ENCODE assay signal across 8 cellular contexts in genomic region chr12:120265203-120265482, GRCh38. TPM values are rescaled to one million over a fixed set of nuclear protein-coding genes. Genes with fewer than 3 reads are reported as not detected.
DNase-seq lines count a peak whose midpoint lies in the region; ATAC-seq and TF ChIP-seq lines count a peak whose summit lies in the region.

No MANE protein-coding gene starts in this region.

- no peak for ATAC-seq in CD8-positive, alpha-beta T cell
- ATAC-seq in HG03354 (IDR thresholded peaks at IDR 0.05; ENCODE audit: poor library complexity, severe bottlenecking, unreplicated experiment) (peak; percentile 28), HG03045 (IDR thresholded peaks at IDR 0.05; ENCODE audit: unreplicated experiment) (no peak)
- no peak for ATAC-seq in central memory CD8-positive, alpha-beta T cell (replicated peaks; ENCODE audit: extremely low read depth, poor library complexity, severe bottlenecking)
- ATAC-seq in naive thymus-derived CD4-positive, alpha-beta T cell: no peak

- H3K4me1 ChIP-seq in CD8-positive, alpha-beta T cell (ENCODE audit: insufficient read depth, low read length): peaks cover 45% of the 10 kb centered on the region
- H3K4me1 ChIP-seq in naive thymus-derived CD4-positive, alpha-beta T cell (ENCODE audit: control insufficient read depth in 2 of 2, insufficient read depth in 2 of 2, low read length in 2 of 2): peaks cover 34 to 45% of the 10 kb centered on the region in 2 donors

- DNase-seq in CD8-positive, alpha-beta T cell: peak in 1 of 7 experiments; percentile 27
- no peak for DNase-seq in central memory CD8-positive, alpha-beta T cell (ENCODE audit: low spot score in 2 of 2)
- DNase-seq in naive thymus-derived CD4-positive, alpha-beta T cell: no peak
- DNase-seq in GM10248 (ENCODE audit: extremely low spot score): no peak
- DNase-seq in AML-193 (lab: John Stamatoyannopoulos, UW): no peak
- no peak for DNase-seq in KG1 (lab: John Stamatoyannopoulos, UW)

- H3K4me1 Mint-ChIP-seq in CD8-positive, alpha-beta T cell (ENCODE audit: low read depth): peaks cover 50% of the 10 kb centered on the region
- H3K4me1 Mint-ChIP-seq in central memory CD8-positive, alpha-beta T cell: peaks cover 52% of the 10 kb centered on the region
- peaks cover 22 to 51% (median 38%) of the 10 kb centered on the region in 7 donors for H3K4me1 Mint-ChIP-seq in naive thymus-derived CD4-positive, alpha-beta T cell

- CTCF ChIA-PET in CD8-positive, alpha-beta T cell (lab: Charles Lee): interaction anchor here (0.6 to 13.3 kb wide), 14 partner anchors 10 to 218 kb away, joined by 3 to 458 read pairs (median 8); partner anchors contain the start of genes RNU4-1, RNU4-2 and RPLP0
- CTCF ChIA-PET in naive thymus-derived CD4-positive, alpha-beta T cell (lab: Charles Lee): interaction anchor here (0.7 to 11.2 kb wide), 15 partner anchors 8 to 72 kb away, joined by 3 to 286 read pairs (median 9); partner anchors contain the start of genes RNU4-1 and RPLP0
- CTCF ChIA-PET in GM10248 (lab: Yijun Ruan, JAX): interaction anchor here (0.7 to 13.4 kb wide), 18 partner anchors 8 to 171 kb away, joined by 3 to 375 read pairs (median 6); partner anchors contain the start of genes RNU4-1, RPLP0 and SIRT4

- H3K27me3 Mint-ChIP-seq in CD8-positive, alpha-beta T cell (ENCODE audit: low read depth): no peaks in the 10 kb centered on the region
- no peaks in the 10 kb centered on the region for H3K27me3 Mint-ChIP-seq in central memory CD8-positive, alpha-beta T cell
- H3K27me3 Mint-ChIP-seq in naive thymus-derived CD4-positive, alpha-beta T cell: no peaks in the 10 kb centered on the region

- no peaks in the 10 kb centered on the region for H3K27me3 ChIP-seq in CD8-positive, alpha-beta T cell (ENCODE audit: insufficient read depth, low read length)
- no peaks in the 10 kb centered on the region for H3K27me3 ChIP-seq in naive thymus-derived CD4-positive, alpha-beta T cell (ENCODE audit: control insufficient read depth in 2 of 2, insufficient read depth in 2 of 2, low read length in 2 of 2)

- intact Hi-C loops in CD8-positive, alpha-beta T cell (cut with DNase I, micrococcal nuclease): loop anchor here (1.0 to 2.0 kb wide), 6 partner anchors 13 to 64 kb away; partner anchors contain the start of genes RPLP0 (in 2 of the 2), RNU4-1 (in 1 of the 2) and RNU4-2 (in 1 of the 2)
- intact Hi-C loops in naive thymus-derived CD4-positive, alpha-beta T cell (cut with micrococcal nuclease): loop anchor here (1.0 to 2.0 kb wide), 9 partner anchors 13 to 276 kb away; partner anchors contain the start of genes RNU4-2 (in 2 of the 2), RPLP0 (in 2 of the 2), BICDL1 (in 1 of the 2) and SIRT4 (in 1 of the 2)

- peak overlapping the region; percentile 71 for H3K27ac ChIP-seq in CD8-positive, alpha-beta T cell (ENCODE audit: low read depth, low read length)
- peak overlapping the region; percentile 91 for H3K27ac ChIP-seq in naive thymus-derived CD4-positive, alpha-beta T cell (ENCODE audit: low read depth, low read length)

- H3K4me3 ChIP-seq in CD8-positive, alpha-beta T cell (ENCODE audit: low read depth, low read length): peak overlapping the region; percentile 77
- peak overlapping the region; percentile 76 for H3K4me3 ChIP-seq in naive thymus-derived CD4-positive, alpha-beta T cell (ENCODE audit: low read length)

- peaks cover 25% of the 10 kb centered on the region for H3K36me3 Mint-ChIP-seq in CD8-positive, alpha-beta T cell
- peaks cover 15% of the 10 kb centered on the region for H3K36me3 Mint-ChIP-seq in central memory CD8-positive, alpha-beta T cell (ENCODE audit: insufficient read depth)
- H3K36me3 Mint-ChIP-seq in naive thymus-derived CD4-positive, alpha-beta T cell: peaks cover 3 to 33% (median 9%) of the 10 kb centered on the region in 5 donors

- H3K9me3 Mint-ChIP-seq in CD8-positive, alpha-beta T cell: no peaks in the 10 kb centered on the region
- H3K9me3 Mint-ChIP-seq in central memory CD8-positive, alpha-beta T cell: no peaks in the 10 kb centered on the region
- no peaks in the 10 kb centered on the region for H3K9me3 Mint-ChIP-seq in naive thymus-derived CD4-positive, alpha-beta T cell

- H3K36me3 ChIP-seq in CD8-positive, alpha-beta T cell (ENCODE audit: insufficient read depth, low read length): no peaks in the 10 kb centered on the region
- peaks cover 0 to 6% (median 0%) of the 10 kb centered on the region in 3 experiments for H3K36me3 ChIP-seq in naive thymus-derived CD4-positive, alpha-beta T cell (ENCODE audit: control insufficient read depth in 2 of 3, insufficient read depth in 3 of 3, low read length in 3 of 3)

- H3K27ac Mint-ChIP-seq in CD8-positive, alpha-beta T cell: peak overlapping the region; percentile 95
- H3K27ac Mint-ChIP-seq in central memory CD8-positive, alpha-beta T cell (ENCODE audit: low read depth): peak overlapping the region; percentile 95
- H3K27ac Mint-ChIP-seq in naive thymus-derived CD4-positive, alpha-beta T cell: peak overlapping the region; percentile 86 to 97 (median 91)

- H3K4me3 Mint-ChIP-seq in CD8-positive, alpha-beta T cell: peak overlapping the region; percentile 97
- H3K4me3 Mint-ChIP-seq in central memory CD8-positive, alpha-beta T cell: peak overlapping the region; percentile 98
- H3K4me3 Mint-ChIP-seq in naive thymus-derived CD4-positive, alpha-beta T cell: peak overlapping the region; percentile 89 to 100 (median 93)

- POLR2A ChIA-PET in CD8-positive, alpha-beta T cell (lab: Charles Lee): interaction anchor here (0.7 to 7.9 kb wide), 14 partner anchors 8 to 172 kb away, joined by 3 to 150 read pairs (median 10); partner anchors contain the start of genes RNU4-1, RNU4-2, RPLP0 and SIRT4
- POLR2A ChIA-PET in naive thymus-derived CD4-positive, alpha-beta T cell (lab: Charles Lee): interaction anchor here (0.9 to 9.6 kb wide), 9 partner anchors 8 to 64 kb away, joined by 3 to 235 read pairs (median 63); partner anchors contain the start of genes RNU4-1, RNU4-2 and RPLP0
- POLR2A ChIA-PET in GM10248 (lab: Yijun Ruan, JAX): interaction anchor here (2.4 to 3.0 kb wide), 2 partner anchors 26 to 64 kb away, joined by 21 to 29 read pairs; partner anchors contain the start of genes RNU4-1, RNU4-2 and RPLP0

- H3K9me3 ChIP-seq in CD8-positive, alpha-beta T cell (ENCODE audit: low read length): no peaks in the 10 kb centered on the region
- no peaks in the 10 kb centered on the region for H3K9me3 ChIP-seq in naive thymus-derived CD4-positive, alpha-beta T cell (ENCODE audit: control insufficient read depth in 2 of 3, low read length in 3 of 3)

- no peak for TF ChIP-seq CTCF in CD8-positive, alpha-beta T cell (IDR thresholded peaks at IDR 0.05)
- TF ChIP-seq CTCF in GM10248 (IDR thresholded peaks at IDR 0.05; ENCODE audit: control extremely low read depth, extremely low read depth, low read depth, missing control alignments): no peak

RNA-seq across cellular contexts. Expression of gene PXN, which starts 0.4 kb away (rescaled TPM):
- total RNA-seq in CD8-positive, alpha-beta T cell: 100 to 1,000 TPM; 170 to 171 TPM
- total RNA-seq in naive thymus-derived CD4-positive, alpha-beta T cell: 100 to 1,000 TPM; 103 to 202 (median 158) TPM
- 100 to 1,000 TPM in 1 of 2 donors, 10 to 100 TPM in 1; 84.3 to 114 TPM for polyA plus RNA-seq in naive thymus-derived CD4-positive, alpha-beta T cell

RNA-seq across cellular contexts. Expression of gene RNU4-2, which starts 26.6 kb away (rescaled TPM):
- 1,000 to 10,000 TPM; 6,214 to 6,704 TPM for total RNA-seq in CD8-positive, alpha-beta T cell
- over 10,000 TPM in 2 of 5 experiments, 1,000 to 10,000 TPM in 3; 3,296 to 19,276 (median 7,985) TPM for total RNA-seq in naive thymus-derived CD4-positive, alpha-beta T cell
- polyA plus RNA-seq in naive thymus-derived CD4-positive, alpha-beta T cell: not detected

RNA-seq across cellular contexts. Expression of gene RNU4-1, which starts 27.9 kb away (rescaled TPM):
- 1,000 to 10,000 TPM; 1,572 to 1,612 TPM for total RNA-seq in CD8-positive, alpha-beta T cell
- total RNA-seq in naive thymus-derived CD4-positive, alpha-beta T cell: 1,000 to 10,000 TPM in 3 of 5 experiments, 100 to 1,000 TPM in 2; 319 to 3,107 (median 1,510) TPM
- polyA plus RNA-seq in naive thymus-derived CD4-positive, alpha-beta T cell: not detected

RNA-seq across cellular contexts. Expression of gene SIRT4, which starts 37.0 kb away (rescaled TPM):
- total RNA-seq in CD8-positive, alpha-beta T cell: not detected
- total RNA-seq in naive thymus-derived CD4-positive, alpha-beta T cell: 1 to 10 TPM; 1.6 to 6.0 (median 4.0) TPM
- 1 to 10 TPM; 3.1 TPM for polyA plus RNA-seq in naive thymus-derived CD4-positive, alpha-beta T cell
